1 cellular context compared by ENCODE assay signal in the genomic region with DNA sequence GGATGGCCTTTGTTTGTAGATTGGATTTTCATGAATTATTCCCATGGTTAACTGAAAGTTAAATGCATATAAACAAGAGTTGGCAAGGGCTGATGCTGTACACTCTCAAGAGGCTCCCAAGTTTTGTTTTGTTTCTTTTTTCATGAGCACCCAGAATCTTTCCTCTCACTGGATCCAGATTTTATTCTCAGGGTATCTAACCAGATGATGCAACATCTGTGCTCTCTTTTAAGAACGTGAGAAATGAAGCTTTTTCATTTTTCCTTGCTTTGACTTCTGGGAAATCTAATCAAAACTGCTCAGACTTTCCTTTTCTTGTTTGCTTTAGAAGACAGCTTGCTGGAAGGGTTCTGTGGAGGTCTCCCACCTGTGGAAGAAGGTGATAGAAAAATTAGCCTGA.
A peak's percentile ranks its signal among the peaks of the same experiment; 100 is the strongest.
TF ChIP-seq lines count a peak whose summit lies in the region.

No MANE protein-coding gene starts in this region.

TF ChIP-seq in IMR-90, 13 proteins besides CTCF, POLR2A, EP300 and RAD21:
- TF ChIP-seq RFX5 (IDR thresholded peaks at IDR 0.05; ENCODE audit: low read depth, low read length) (no peak), CEBPB (IDR thresholded peaks at IDR 0.05; ENCODE audit: low read depth, low read length) (peak; percentile 63; the same call in 1 of the 2 replicates)
- TF ChIP-seq, protein P1, sequence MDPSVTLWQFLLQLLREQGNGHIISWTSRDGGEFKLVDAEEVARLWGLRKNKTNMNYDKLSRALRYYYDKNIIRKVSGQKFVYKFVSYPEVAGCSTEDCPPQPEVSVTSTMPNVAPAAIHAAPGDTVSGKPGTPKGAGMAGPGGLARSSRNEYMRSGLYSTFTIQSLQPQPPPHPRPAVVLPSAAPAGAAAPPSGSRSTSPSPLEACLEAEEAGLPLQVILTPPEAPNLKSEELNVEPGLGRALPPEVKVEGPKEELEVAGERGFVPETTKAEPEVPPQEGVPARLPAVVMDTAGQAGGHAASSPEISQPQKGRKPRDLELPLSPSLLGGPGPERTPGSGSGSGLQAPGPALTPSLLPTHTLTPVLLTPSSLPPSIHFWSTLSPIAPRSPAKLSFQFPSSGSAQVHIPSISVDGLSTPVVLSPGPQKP (IDR thresholded peaks at IDR 0.05; ENCODE audit: borderline replicate concordance, low read depth, low read length), result no peak
